ENCODE assay signal across 11 cellular contexts in genomic region chr2:2647156-2647555, GRCh38.
A peak's percentile ranks its signal among the peaks of the same experiment; 100 is the strongest.
DNase-seq lines count a peak whose midpoint lies in the region; ATAC-seq, FAIRE-seq and TF ChIP-seq lines count a peak whose summit lies in the region.
"Had no signal": no experiment of that assay in that cellular context is flagged by ENCODE, and none has a peak within 500 bp of the region (broad histone marks: within the 10 kb centered on the region; RNA-seq: fewer than 3 reads in every experiment).

No MANE protein-coding gene starts in this region.

- FAIRE-seq in H54 (lab: Jason Lieb, UNC) = no peak

- ATAC-seq in HG02678 (IDR thresholded peaks at IDR 0.05; ENCODE audit: unreplicated experiment) (no peak), GM21528 (IDR thresholded peaks at IDR 0.05; ENCODE audit: low FRiP score, unreplicated experiment) (no peak)

- no peak for TF ChIP-seq POLR2A in H54 (IDR thresholded peaks at IDR 0.05; ENCODE audit: low read depth, low read length)

- DNase-seq in DMS53 (lab: John Stamatoyannopoulos, UW) (peak; percentile 5), DMS53 treated with DMSO at 0.1 percent for 48 hours (lab: John Stamatoyannopoulos, UW; ENCODE audit: unreplicated experiment) (no peak), HT-29 (ENCODE audit: low spot score) (peak; percentile 10), SHP77 treated with DMSO at 0.1 percent for 48 hours (lab: John Stamatoyannopoulos, UW) (peak; percentile 74), iris pigment epithelial cell (ENCODE audit: low read depth) (peak; percentile 17), H54 (ENCODE audit: insufficient read length, low spot score) (no peak)
- DNase-seq: effector CD4-positive, alpha-beta T cell; heart right ventricle; NCI-H524 treated with DMSO at 0.1 percent for 48 hours had no signal

Comparison
In these comparisons a context has a peak if more than half of its experiments do, and no peak if none do; other contexts are left out.
1. DNase-seq: peak in DMS53 (single experiment), HT-29 (single experiment), SHP77 treated with DMSO at 0.1 percent for 48 hours (single experiment) and iris pigment epithelial cell (single experiment); none in DMS53 treated with DMSO at 0.1 percent for 48 hours (single experiment) and H54 (single experiment).